8 cellular contexts compared by ENCODE assay signal in genomic region chr13:33285420-33286124, GRCh38. TPM values are rescaled to one million over a fixed set of nuclear protein-coding genes. Genes with fewer than 3 reads are reported as not detected.
DNase-seq lines count a peak whose midpoint lies in the region; ATAC-seq and TF ChIP-seq lines count a peak whose summit lies in the region.

TSS of gene STARD13 (minus strand) at chr13:33285755. CDS start at chr13:33285638, 117 bp downstream.

- peak; percentile 98 for DNase-seq in AG08395 (ENCODE audit: low spot score)
- DNase-seq in GM13976 (ENCODE audit: low spot score): peak; percentile 29
- peak; percentile 81 for DNase-seq in NCI-H460 (ENCODE audit: extremely low read depth, low read depth)
- DNase-seq in astrocyte of the cerebellum (ENCODE audit: low read depth): peak; percentile 96
- DNase-seq in right atrium auricular region (ENCODE audit: low spot score): peak; percentile 99
- DNase-seq in ovary: peak; percentile 92 to 96 (median 93)
- DNase-seq in cerebellar nuclear complex (lab: John Stamatoyannopoulos, UW): no peak

- peak; percentile 87 for ATAC-seq in HG02852 (IDR thresholded peaks at IDR 0.05; ENCODE audit: unreplicated experiment)

- peak; percentile 77 for TF ChIP-seq POLR2A in ovary (IDR thresholded peaks at IDR 0.05)

- H3K9me3 ChIP-seq in right atrium auricular region (no peaks in the 10 kb centered on the region), ovary (no peaks in the 10 kb centered on the region)

- no peaks in the 10 kb centered on the region for H3K36me3 ChIP-seq in right atrium auricular region
- no peaks in the 10 kb centered on the region for H3K36me3 ChIP-seq in ovary

- H3K27ac ChIP-seq in right atrium auricular region (peak within 1 kb of the TSS; percentile 92 to 98), ovary (peak within 1 kb of the TSS; percentile 73 to 89)

- 0 to 1% (median 1%) methylated on average over 20 of the region's 20 CpGs for WGBS in ovary, 3 donors

- intact Hi-C loops in ovary (cut with DNase I): loop anchor here in 2 of 4 donors (10.0 kb wide), 1 partner anchor 249 kb away; no protein-coding TSS in a partner anchor

- H3K4me3 ChIP-seq in astrocyte of the cerebellum (ENCODE audit: low read depth, low read length) (peak within 1 kb of the TSS; percentile 65), right atrium auricular region (peak within 1 kb of the TSS; percentile 62 to 77), ovary (peak within 1 kb of the TSS; percentile 64)

- no peaks in the 10 kb centered on the region for H3K27me3 ChIP-seq in right atrium auricular region
- no peaks in the 10 kb centered on the region for H3K27me3 ChIP-seq in ovary

- TF ChIP-seq EP300 in ovary (IDR thresholded peaks at IDR 0.05): peak; percentile 15

- peaks cover 0 to 41% of the 10 kb centered on the region in 2 donors for H3K4me1 ChIP-seq in right atrium auricular region
- H3K4me1 ChIP-seq in ovary (ENCODE audit: insufficient read depth): no peaks in the 10 kb centered on the region

- TF ChIP-seq CTCF in GM13976 (IDR thresholded peaks at IDR 0.05; ENCODE audit: borderline replicate concordance, control extremely low read depth, extremely low read depth, insufficient read depth, missing control alignments) (peak; percentile 15), astrocyte of the cerebellum (IDR thresholded peaks at IDR 0.05; ENCODE audit: low read depth, low read length, missing control alignments) (peak; percentile 59), right atrium auricular region (IDR thresholded peaks at IDR 0.05) (peak in 1 of 2 donors; percentile 57), ovary (IDR thresholded peaks at IDR 0.05) (peak; percentile 12 to 70 (median 63))

- in situ Hi-C loops in GM13976 (cut with MboI; ENCODE audit: low sequenced_read_pairs, unreplicated experiment) (no loop called here), astrocyte of the cerebellum (cut with HindIII; ENCODE audit: low sequenced_read_pairs) (no loop called here)

RNA-seq across cellular contexts. Expression of gene STARD13, which starts in this region (rescaled TPM):
- total RNA-seq in NCI-H460 (2014; rRNA removed; shearing (Covaris generic)): 2.5 and 3.8 TPM in 2 replicates
- polyA plus RNA-seq in NCI-H460 (2014; cell fraction: nucleus; rRNA removed): 1.0 and 1.9 TPM in 2 replicates
- total RNA-seq in right atrium auricular region (10 to 100 TPM; 21.6 to 23.3 TPM), ovary (10 to 100 TPM in 6 of 7 donors, 1 to 10 TPM in 1; 8.1 to 31.5 (median 14.0) TPM)
- polyA plus RNA-seq in ovary: 10 to 100 TPM in 1 of 2 donors, 1 to 10 TPM in 1; 7.2 to 17.1 TPM

Comparison
In these comparisons a context has a peak if more than half of its experiments do, and no peak if none do; other contexts are left out.
1. DNase-seq: peak in AG08395 (single experiment), GM13976 (single experiment), NCI-H460 (single experiment), astrocyte of the cerebellum (single experiment), right atrium auricular region (single experiment) and ovary (5 of 5); none in cerebellar nuclear complex (0 of 2).
2. Peak in every context shown above with its lines, with median percentiles within 50 percentile points of each other: H3K4me3 ChIP-seq.